ENCODE assay signal across 23 cellular contexts in genomic region chr1:34371829-34372532, GRCh38.
"Had no signal": no experiment of that assay in that cellular context is flagged by ENCODE, and none has a peak within 500 bp of the region (broad histone marks: within the 10 kb centered on the region; RNA-seq: fewer than 3 reads in every experiment).

No MANE protein-coding gene starts in this region.

- H3K27ac ChIP-seq: dorsolateral prefrontal cortex, esophagus squamous epithelium, gastrocnemius medialis, transverse colon had no signal

- H3K36me3 Mint-ChIP-seq: activated naive CD8-positive, alpha-beta T cell treated with anti-CD3 and anti-CD28 coated beads for 36 hours; naive B cell; stimulated activated memory B cell treated with anti-CD40 and anti-IgM and Interleukin-4, amounts not matched to agents 10 μg/mL and 1 μg/mL and 100 μg/mL, for 72 hours had no signal

- H3K4me3 Mint-ChIP-seq: activated naive CD8-positive, alpha-beta T cell treated with anti-CD3 and anti-CD28 coated beads for 36 hours; activated T-cell treated with anti-CD3 and anti-CD28 coated beads, Interleukin-2, amount 50 U/mL, for 4 hours; central memory CD8-positive, alpha-beta T cell; effector memory CD8-positive, alpha-beta T cell; naive B cell; neural crest cell; stimulated activated memory B cell treated with anti-CD40 and anti-IgM and Interleukin-4, amounts not matched to agents 10 μg/mL and 1 μg/mL and 100 μg/mL, for 72 hours had no signal

- H3K4me1 Mint-ChIP-seq: central memory CD8-positive, alpha-beta T cell; naive B cell; stimulated activated memory B cell treated with anti-CD40 and anti-IgM and Interleukin-4, amounts not matched to agents 10 μg/mL and 1 μg/mL and 100 μg/mL, for 72 hours had no signal

- H3K27me3 ChIP-seq: gastrocnemius medialis had no signal

- DNase-seq: activated CD4-positive, CD25-positive, alpha-beta regulatory T cell treated with anti-CD3 and anti-CD28 coated beads, Interleukin-2, amount 50 U/mL, for 72 hours; activated naive CD4-positive, alpha-beta T cell treated with Interleukin-2 at 50 U/mL for 16 hours; activated naive CD8-positive, alpha-beta T cell treated with anti-CD3 and anti-CD28 coated beads for 36 hours; activated T-cell treated with anti-CD3 and anti-CD28 coated beads, Interleukin-2, amount 50 U/mL, for 4 hours; dorsolateral prefrontal cortex; effector memory CD8-positive, alpha-beta T cell; esophagus squamous epithelium; gastrocnemius medialis; head of caudate nucleus; hypothalamus; islet precursor cell; left cardiac atrium; naive B cell; occipital lobe; posterior cingulate gyrus; small intestine; stimulated activated CD4-positive, alpha-beta T cell treated with anti-CD3 and anti-CD28 coated beads, Interleukin-2, amount 100 ng/mL, for 24 hours; transverse colon had no signal

- H3K4me3 ChIP-seq: dorsolateral prefrontal cortex, esophagus squamous epithelium, gastrocnemius medialis, transverse colon had no signal

- H3K27ac Mint-ChIP-seq: activated naive CD8-positive, alpha-beta T cell treated with anti-CD3 and anti-CD28 coated beads for 36 hours; activated T-helper 2 cell treated with anti-CD3 and anti-CD28 coated beads, Interferon-gamma antibody, Interleukin-2, Interleukin-4, amounts not matched to agents 10 μg/mL and 5 μg/mL and 100 μg/mL, durations not matched to agents 14 hours and 24 hours and 36 hours; effector memory CD8-positive, alpha-beta T cell; naive B cell; stimulated activated memory B cell treated with anti-CD40 and anti-IgM and Interleukin-4, amounts not matched to agents 10 μg/mL and 1 μg/mL and 100 μg/mL, for 72 hours had no signal

- H3K9me3 ChIP-seq: esophagus squamous epithelium, gastrocnemius medialis, transverse colon had no signal

- H3K36me3 ChIP-seq: esophagus squamous epithelium, gastrocnemius medialis, transverse colon had no signal

- H3K4me1 ChIP-seq: esophagus squamous epithelium, gastrocnemius medialis, transverse colon had no signal

- ATAC-seq: activated T-cell treated with anti-CD3 and anti-CD28 coated beads, Interleukin-2, amount 50 U/mL, for 4 hours; effector memory CD8-positive, alpha-beta T cell; gastrocnemius medialis; left cardiac atrium; sciatic nerve; stimulated activated memory B cell treated with anti-CD40 and anti-IgM and Interleukin-4, amounts not matched to agents 10 μg/mL and 1 μg/mL and 100 μg/mL, for 72 hours had no signal

- H3K9me3 Mint-ChIP-seq: activated naive CD8-positive, alpha-beta T cell treated with anti-CD3 and anti-CD28 coated beads for 36 hours; activated T-cell treated with anti-CD3 and anti-CD28 coated beads, Interleukin-2, amount 50 U/mL, for 4 hours; activated T-helper 2 cell treated with anti-CD3 and anti-CD28 coated beads, Interferon-gamma antibody, Interleukin-2, Interleukin-4, amounts not matched to agents 10 μg/mL and 5 μg/mL and 100 μg/mL, durations not matched to agents 14 hours and 24 hours and 36 hours; central memory CD8-positive, alpha-beta T cell; effector memory CD8-positive, alpha-beta T cell; naive B cell; neural crest cell; stimulated activated memory B cell treated with anti-CD40 and anti-IgM and Interleukin-4, amounts not matched to agents 10 μg/mL and 1 μg/mL and 100 μg/mL, for 72 hours had no signal
